13 cellular contexts compared by ENCODE assay signal in genomic region chr6:132498638-132499037, GRCh38. TPM values are rescaled to one million over a fixed set of nuclear protein-coding genes. Genes with fewer than 3 reads are reported as not detected.
DNase-seq lines count a peak whose midpoint lies in the region; ATAC-seq, FAIRE-seq and TF ChIP-seq lines count a peak whose summit lies in the region.
"Had no signal": no experiment of that assay in that cellular context is flagged by ENCODE, and none has a peak within 500 bp of the region (broad histone marks: within the 10 kb centered on the region; RNA-seq: fewer than 3 reads in every experiment).

No MANE protein-coding gene starts in this region.

- H3K36me3 Mint-ChIP-seq in CD14-positive monocyte (peaks cover 56 to 72% of the 10 kb centered on the region in 2 donors), IgD-negative memory B cell (peaks cover 17% of the 10 kb centered on the region)

- no peak for FAIRE-seq in H54 (lab: Jason Lieb, UNC)

- intact Hi-C loops in CD14-positive monocyte (cut with micrococcal nuclease): no loop called here

- DNase-seq in CD14-positive monocyte (ENCODE audit: low spot score) (no peak), epidermal melanocyte (ENCODE audit: insufficient read length, low spot score) (no peak), H54 (ENCODE audit: insufficient read length, low spot score) (no peak), BE2C (no peak)
- no peak for DNase-seq in stimulated activated CD4-positive, alpha-beta T cell treated with anti-CD3 and anti-CD28 coated beads, Interleukin-4, amount 100 ng/mL, for 24 hours
- DNase-seq: ACHN; activated T-cell treated with anti-CD3 and anti-CD28 coated beads, Interleukin-2, amount 50 U/mL, for 1 hour; mammary epithelial cell; NCI-H345; T-helper 1 cell had no signal

- H3K27ac Mint-ChIP-seq in CD14-positive monocyte: peak overlapping the region; percentile 50 to 90 (median 82)
- peak overlapping the region; percentile 79 to 94 (median 80) for H3K27ac Mint-ChIP-seq in IgD-negative memory B cell

- no peaks in the 10 kb centered on the region for H3K4me1 ChIP-seq in BE2C

- H3K4me1 Mint-ChIP-seq in CD14-positive monocyte: peaks cover 69% of the 10 kb centered on the region
- H3K4me1 Mint-ChIP-seq in IgD-negative memory B cell: peaks cover 62 to 75% (median 63%) of the 10 kb centered on the region in 3 donors

- H3K27me3 Mint-ChIP-seq in CD14-positive monocyte (ENCODE audit: low read depth in 3 of 3): peaks cover 0 to 2% (median 0%) of the 10 kb centered on the region in 3 donors
- no peaks in the 10 kb centered on the region for H3K27me3 Mint-ChIP-seq in IgD-negative memory B cell

- no peak for TF ChIP-seq POLR2A in H54 (IDR thresholded peaks at IDR 0.05; ENCODE audit: low read depth, low read length)

- H3K36me3 ChIP-seq in BE2C: no peaks in the 10 kb centered on the region

- H3K9me3 ChIP-seq in BE2C: no peaks in the 10 kb centered on the region

- H3K9me3 Mint-ChIP-seq in CD14-positive monocyte: peaks cover 0 to 3% (median 0%) of the 10 kb centered on the region in 7 donors
- peaks cover 0 to 1% (median 1%) of the 10 kb centered on the region in 3 donors for H3K9me3 Mint-ChIP-seq in IgD-negative memory B cell

- H3K4me3 ChIP-seq in BE2C (ENCODE audit: low read depth, low read length): no peak overlapping the region

- ATAC-seq in GM19351 (IDR thresholded peaks at IDR 0.05; ENCODE audit: unreplicated experiment) (peak; percentile 46), HG02852 (IDR thresholded peaks at IDR 0.05; ENCODE audit: unreplicated experiment) (peak; percentile 63)

- TF ChIP-seq CTCF in CD14-positive monocyte (IDR thresholded peaks at IDR 0.05) (no peak), BE2C (IDR thresholded peaks at IDR 0.05; ENCODE audit: low read depth, low read length) (no peak)

- H3K4me3 Mint-ChIP-seq in CD14-positive monocyte: peak overlapping the region; percentile 52 to 56
- H3K4me3 Mint-ChIP-seq in IgD-negative memory B cell: peak overlapping the region; percentile 51 to 88 (median 84)

- H3K27me3 ChIP-seq in BE2C: no peaks in the 10 kb centered on the region

RNA-seq across cellular contexts. Expression of gene STX7, which starts 14.3 kb away (rescaled TPM):
- 10 to 100 TPM; 81.7 to 85.1 TPM for polyA plus RNA-seq in CD14-positive monocyte
- polyA plus RNA-seq in IgD-negative memory B cell: 96.7 TPM
- polyA plus RNA-seq in BE2C (2012; ENCODE audit: insufficient read depth, insufficient read length, low read depth): 10.3 TPM

RNA-seq across cellular contexts. Expression of gene TAAR9, which starts 39.4 kb away (rescaled TPM):
- not detected for polyA plus RNA-seq in CD14-positive monocyte
- not detected for polyA plus RNA-seq in IgD-negative memory B cell
- polyA plus RNA-seq in BE2C (2012; ENCODE audit: insufficient read depth, insufficient read length, low read depth): not detected
- polyA plus RNA-seq: mammary epithelial cell had no signal

RNA-seq across cellular contexts. Expression of gene TAAR8, which starts 53.8 kb away (rescaled TPM):
- polyA plus RNA-seq in CD14-positive monocyte (not detected), IgD-negative memory B cell (not detected)
- not detected for polyA plus RNA-seq in BE2C (2012; ENCODE audit: insufficient read depth, insufficient read length, low read depth)
- polyA plus RNA-seq: mammary epithelial cell had no signal
